In genomic region chr3:69231929-69232437, GRCh38 we compare ENCODE assay signal across 13 cellular contexts.
DNase-seq lines count a peak whose midpoint lies in the region; ATAC-seq and TF ChIP-seq lines count a peak whose summit lies in the region.
"Had no signal": no experiment of that assay in that cellular context is flagged by ENCODE, and none has a peak within 500 bp of the region (broad histone marks: within the 10 kb centered on the region; RNA-seq: fewer than 3 reads in every experiment).

No MANE protein-coding gene starts in this region.

- TF ChIP-seq EP300 in gastroesophageal sphincter (IDR thresholded peaks at IDR 0.05) = no peak

- no peak overlapping the region for H3K4me3 ChIP-seq in gastroesophageal sphincter

- peak; percentile 25 for ATAC-seq in gastroesophageal sphincter
- ATAC-seq in HG02759 (IDR thresholded peaks at IDR 0.05; ENCODE audit: unreplicated experiment) = no peak
- ATAC-seq: T-cell had no signal

- TF ChIP-seq POLR2A in gastroesophageal sphincter (IDR thresholded peaks at IDR 0.05) = no peak

- no peaks in the 10 kb centered on the region for H3K36me3 ChIP-seq in gastroesophageal sphincter

- in situ Hi-C loops in SK-MEL-5 (cut with HindIII; ENCODE audit: low pct_unique_long_range_greater_than_20kb, low sequenced_read_pairs) = no loop called here

- H3K4me1 ChIP-seq in gastroesophageal sphincter = no peaks in the 10 kb centered on the region

- no peak for TF ChIP-seq CTCF in gastroesophageal sphincter (IDR thresholded peaks at IDR 0.05)

- no peaks in the 10 kb centered on the region for H3K9me3 ChIP-seq in gastroesophageal sphincter

- H3K27ac ChIP-seq in gastroesophageal sphincter = no peak overlapping the region

- DNase-seq in HK-2 (ENCODE audit: unreplicated experiment) (peak; percentile 57), SK-MEL-5 (ENCODE audit: low read depth, low spot score) (peak; percentile 29), retina (peak; percentile 31), NOMO-1 (lab: John Stamatoyannopoulos, UW; ENCODE audit: unreplicated experiment in 2 of 2) (no peak)
- no peak for DNase-seq in activated naive CD4-positive, alpha-beta T cell treated with Interleukin-2 at 50 U/mL for 16 hours
- DNase-seq in activated CD4-positive, alpha-beta T cell treated with anti-CD3 and anti-CD28 coated beads for 48 hours = no peak
- DNase-seq: activated CD8-positive, alpha-beta memory T cell treated with anti-CD3 and anti-CD28 coated beads for 24 hours; amniotic stem cell; CD4-positive, alpha-beta T cell; NCI-H446; T-cell had no signal

- no peaks in the 10 kb centered on the region for H3K27me3 ChIP-seq in gastroesophageal sphincter

- WGBS in gastroesophageal sphincter (ENCODE audit: low coverage in 1 of 2), 2 donors = 52 to 53% methylated on average over 4 to 6 of the region's 6 CpGs

Comparison
In these comparisons a context has a peak if more than half of its experiments do, and no peak if none do; other contexts are left out.
1. DNase-seq: peak in HK-2 (single experiment), SK-MEL-5 (single experiment) and retina (single experiment); none in activated naive CD4-positive, alpha-beta T cell treated with Interleukin-2 at 50 U/mL for 16 hours (single experiment), NOMO-1 (0 of 2) and activated CD4-positive, alpha-beta T cell treated with anti-CD3 and anti-CD28 coated beads for 48 hours (single experiment).